Comparison of ENCODE assay signal across 1 cellular context in the genomic region with DNA sequence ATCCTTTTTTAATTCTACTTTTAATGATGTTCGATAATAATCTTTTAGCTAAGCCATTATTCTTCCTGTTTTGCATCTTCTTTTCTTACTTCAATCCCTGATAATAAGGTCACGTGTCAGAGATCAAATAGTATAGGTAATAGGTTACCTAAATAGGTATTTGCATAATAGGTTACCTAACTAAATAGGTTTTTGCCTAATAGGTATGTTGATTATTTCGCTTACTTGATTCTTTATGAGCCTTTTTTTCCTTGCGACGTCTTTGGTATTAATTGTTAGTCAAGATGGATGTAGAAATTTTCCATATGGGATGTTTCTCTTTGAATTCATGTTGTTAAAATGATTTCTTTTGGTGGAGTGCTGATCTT.
TF ChIP-seq lines count a peak whose summit lies in the region.

No MANE protein-coding gene starts in this region.

TF ChIP-seq in neural cell, 6 proteins besides CTCF, POLR2A, EP300 and RAD21 (continued from another document):
- TF ChIP-seq, protein P1, sequence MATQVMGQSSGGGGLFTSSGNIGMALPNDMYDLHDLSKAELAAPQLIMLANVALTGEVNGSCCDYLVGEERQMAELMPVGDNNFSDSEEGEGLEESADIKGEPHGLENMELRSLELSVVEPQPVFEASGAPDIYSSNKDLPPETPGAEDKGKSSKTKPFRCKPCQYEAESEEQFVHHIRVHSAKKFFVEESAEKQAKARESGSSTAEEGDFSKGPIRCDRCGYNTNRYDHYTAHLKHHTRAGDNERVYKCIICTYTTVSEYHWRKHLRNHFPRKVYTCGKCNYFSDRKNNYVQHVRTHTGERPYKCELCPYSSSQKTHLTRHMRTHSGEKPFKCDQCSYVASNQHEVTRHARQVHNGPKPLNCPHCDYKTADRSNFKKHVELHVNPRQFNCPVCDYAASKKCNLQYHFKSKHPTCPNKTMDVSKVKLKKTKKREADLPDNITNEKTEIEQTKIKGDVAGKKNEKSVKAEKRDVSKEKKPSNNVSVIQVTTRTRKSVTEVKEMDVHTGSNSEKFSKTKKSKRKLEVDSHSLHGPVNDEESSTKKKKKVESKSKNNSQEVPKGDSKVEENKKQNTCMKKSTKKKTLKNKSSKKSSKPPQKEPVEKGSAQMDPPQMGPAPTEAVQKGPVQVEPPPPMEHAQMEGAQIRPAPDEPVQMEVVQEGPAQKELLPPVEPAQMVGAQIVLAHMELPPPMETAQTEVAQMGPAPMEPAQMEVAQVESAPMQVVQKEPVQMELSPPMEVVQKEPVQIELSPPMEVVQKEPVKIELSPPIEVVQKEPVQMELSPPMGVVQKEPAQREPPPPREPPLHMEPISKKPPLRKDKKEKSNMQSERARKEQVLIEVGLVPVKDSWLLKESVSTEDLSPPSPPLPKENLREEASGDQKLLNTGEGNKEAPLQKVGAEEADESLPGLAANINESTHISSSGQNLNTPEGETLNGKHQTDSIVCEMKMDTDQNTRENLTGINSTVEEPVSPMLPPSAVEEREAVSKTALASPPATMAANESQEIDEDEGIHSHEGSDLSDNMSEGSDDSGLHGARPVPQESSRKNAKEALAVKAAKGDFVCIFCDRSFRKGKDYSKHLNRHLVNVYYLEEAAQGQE (IDR thresholded peaks at IDR 0.05; ENCODE audit: borderline replicate concordance) = no peak
- TF ChIP-seq SMC3 (conservative IDR thresholded peaks at IDR 0.05; ENCODE audit: poor library complexity) = no peak
